Comparison of ENCODE assay signal across 1 cellular context in genomic region chr9:34178698-34179527, GRCh38.
A peak's percentile ranks its signal among the peaks of the same experiment; 100 is the strongest.
TF ChIP-seq lines count a peak whose summit lies in the region.

UBAP1 (plus strand) TSS chr9:34179043; CDS start chr9:34220915, 41,872 bp downstream.

TF ChIP-seq in H1, 55 proteins besides CTCF, POLR2A, EP300 and RAD21 (continued from another document):
- TF ChIP-seq ATF2 (IDR thresholded peaks at IDR 0.05; ENCODE audit: low read length) (peak; percentile 98), SUZ12 (IDR thresholded peaks at IDR 0.05; ENCODE audit: low read length) (no peak), JUND (IDR thresholded peaks at IDR 0.05; ENCODE audit: low read length) (peak; percentile 68; the same call in 1 of the 2 replicates)
TF ChIP-seq in H1: peak in this region for 16.
